In the genomic region with DNA sequence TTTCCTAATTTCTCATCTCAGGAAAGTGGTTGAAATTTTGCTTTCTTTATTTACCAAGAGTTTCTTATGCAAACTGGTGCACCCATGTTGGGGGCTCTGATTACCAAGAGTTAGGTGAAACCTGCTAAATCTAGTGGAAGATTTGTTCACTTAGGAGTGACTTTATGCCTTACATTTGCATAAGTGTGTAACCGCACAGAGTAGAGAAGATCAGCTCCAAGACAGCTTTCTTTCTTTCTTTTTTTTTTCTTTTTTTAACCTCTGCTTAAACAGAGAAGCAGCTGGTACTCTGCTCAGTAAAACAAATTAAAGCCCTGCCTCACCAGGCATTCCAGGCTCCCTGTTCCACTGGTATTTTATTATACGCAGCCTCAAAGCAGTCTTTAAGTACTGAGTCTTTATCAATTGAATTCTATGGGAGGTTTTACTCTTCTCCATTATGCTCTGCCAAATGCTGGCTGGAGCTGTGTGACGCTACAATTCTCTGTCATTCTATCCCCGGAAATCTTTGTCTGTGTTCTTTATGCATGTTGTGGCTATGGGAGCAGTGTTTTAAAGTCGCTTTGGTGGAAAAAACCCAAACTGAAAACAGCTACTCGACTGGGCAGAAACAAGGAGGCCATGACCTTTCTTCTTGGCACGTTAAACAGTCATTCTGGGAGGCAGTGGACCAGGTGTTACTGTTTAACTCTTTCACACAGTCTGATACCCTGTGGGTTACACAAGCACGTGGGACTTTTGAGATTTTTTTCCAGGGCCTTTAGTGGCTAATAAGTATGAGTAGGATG, we compare ENCODE assay signal across 9 cellular contexts. TPM values are rescaled to one million over a fixed set of nuclear protein-coding genes. Genes with fewer than 3 reads are reported as not detected.
DNase-seq lines count a peak whose midpoint lies in the region; ATAC-seq and TF ChIP-seq lines count a peak whose summit lies in the region.
"Had no signal": no experiment of that assay in that cellular context is flagged by ENCODE, and none has a peak within 500 bp of the region (broad histone marks: within the 10 kb centered on the region; RNA-seq: fewer than 3 reads in every experiment).

No MANE protein-coding gene starts in this region.

- no peaks in the 10 kb centered on the region for H3K27me3 Mint-ChIP-seq in endodermal cell (ENCODE audit: insufficient read depth)

- no peak overlapping the region for H3K27ac Mint-ChIP-seq in endodermal cell

- peaks cover 14% of the 10 kb centered on the region for H3K9me3 ChIP-seq in endodermal cell (ENCODE audit: control insufficient read depth, low read length)
- H3K9me3 ChIP-seq: neutrophil had no signal

- H2BK15ac ChIP-seq in mesendoderm (replicated peaks; ENCODE audit: low read depth), result no peak overlapping the region

- H3K56ac ChIP-seq in mesendoderm (ENCODE audit: low read length), result no peak overlapping the region

- H3K18ac ChIP-seq in mesendoderm (ENCODE audit: low read length), result no peak overlapping the region

- no peak overlapping the region for H4K8ac ChIP-seq in mesendoderm (ENCODE audit: low read depth, low read length)

- H3K36me3 ChIP-seq in endodermal cell (ENCODE audit: control insufficient read depth, insufficient read depth, low read length) (no peaks in the 10 kb centered on the region), mesendoderm (ENCODE audit: control insufficient read depth, insufficient read depth, low read length) (no peaks in the 10 kb centered on the region)
- H3K36me3 ChIP-seq: neutrophil had no signal

- H3K4me3 Mint-ChIP-seq in endodermal cell, result no peak overlapping the region

- H3K9ac ChIP-seq in endodermal cell (ENCODE audit: extremely low read depth, low read length, poor library complexity, severe bottlenecking) (no peak overlapping the region), mesendoderm (ENCODE audit: low read length) (no peak overlapping the region)

- H3K27me3 ChIP-seq in endodermal cell (ENCODE audit: control insufficient read depth, insufficient read depth, low read length, poor library complexity, severe bottlenecking) (no peaks in the 10 kb centered on the region), mesendoderm (ENCODE audit: insufficient read depth, low read length, poor library complexity) (no peaks in the 10 kb centered on the region)
- H3K27me3 ChIP-seq: neutrophil had no signal

- no peak overlapping the region for H2BK5ac ChIP-seq in mesendoderm (ENCODE audit: low read length)

- H3K4me2 ChIP-seq in mesendoderm (ENCODE audit: low read length), result no peak overlapping the region

- peak; percentile 97 for ATAC-seq in GM19328 (IDR thresholded peaks at IDR 0.05; ENCODE audit: unreplicated experiment)
- peak; percentile 99 for ATAC-seq in HG03159 (IDR thresholded peaks at IDR 0.05; ENCODE audit: unreplicated experiment)

- no peaks in the 10 kb centered on the region for H3K79me2 ChIP-seq in mesendoderm (ENCODE audit: control insufficient read depth, insufficient read depth, low read length)

- H3K4me1 ChIP-seq in endodermal cell (ENCODE audit: control insufficient read depth, insufficient read depth, low read length) (no peaks in the 10 kb centered on the region), mesendoderm (ENCODE audit: control insufficient read depth, low read depth, low read length) (no peaks in the 10 kb centered on the region)

- H3K79me1 ChIP-seq in mesendoderm (ENCODE audit: low read length), result no peaks in the 10 kb centered on the region

- WGBS in endodermal cell (ENCODE audit: insufficient coverage in 1 of 2, insufficient read length in 1 of 2), 2 experiments, result 79 to 90% methylated on average over 4 to 8 of the region's 8 CpGs
- no CpG with 5 or more reads among the region's 8 CpGs for WGBS in mesendoderm (ENCODE audit: extremely low coverage, insufficient coverage, low lambda C conversion rate)

- H3K4ac ChIP-seq in mesendoderm (ENCODE audit: low read depth, low read length), result no peak overlapping the region

- no peak overlapping the region for H2AK5ac ChIP-seq in mesendoderm (ENCODE audit: low read length)

- DNase-seq in ACHN (peak; percentile 48), endodermal cell (no peak), mesendoderm (no peak), NCI-H82 (lab: John Stamatoyannopoulos, UW) (no peak), SKM-1 (lab: John Stamatoyannopoulos, UW; ENCODE audit: unreplicated experiment) (no peak)
- no peak for DNase-seq in activated naive CD4-positive, alpha-beta T cell treated with Interleukin-2 at 50 U/mL for 16 hours

- H3K4me3 ChIP-seq in endodermal cell (ENCODE audit: low read length) (no peak overlapping the region), mesendoderm (ENCODE audit: low read length) (no peak overlapping the region)

- H3K23ac ChIP-seq in mesendoderm (ENCODE audit: low read length), result no peak overlapping the region

- H2BK120ac ChIP-seq in mesendoderm (ENCODE audit: low read depth, low read length), result no peak overlapping the region

- H3K27ac ChIP-seq in endodermal cell (ENCODE audit: low read depth, low read length) (peak overlapping the region; percentile 89), mesendoderm (ENCODE audit: low read depth, low read length) (no peak overlapping the region)
- H3K27ac ChIP-seq: neutrophil had no signal

- no peaks in the 10 kb centered on the region for H3K36me3 Mint-ChIP-seq in endodermal cell (ENCODE audit: low read depth)

- TF ChIP-seq CTCF in endodermal cell (conservative IDR thresholded peaks at IDR 0.05), result no peak

- peaks cover 8% of the 10 kb centered on the region for H3K9me3 Mint-ChIP-seq in endodermal cell

- no peaks in the 10 kb centered on the region for H3K4me1 Mint-ChIP-seq in endodermal cell

- in situ Hi-C loops in ACHN (cut with HindIII; ENCODE audit: low pct_ligation_motif_present, low pct_unique_long_range_greater_than_20kb, low sequenced_read_pairs), result no loop called here

- no peak overlapping the region for H4K5ac ChIP-seq in mesendoderm (ENCODE audit: low read length)

RNA-seq across cellular contexts. Expression of gene GBE1, which starts 55.2 kb away (rescaled TPM):
- 10 to 100 TPM in 1 of 2 donors, 1 to 10 TPM in 1; 8.4 to 12.3 TPM for total RNA-seq in endodermal cell
- 14.2 TPM for polyA plus RNA-seq in endodermal cell (2013, experiment 1 of 2)
- polyA plus RNA-seq in endodermal cell (2013, experiment 2 of 2), result 12.1 TPM
- 4.9 TPM for polyA plus RNA-seq in mesendoderm (2013, experiment 1 of 2)
- 4.7 TPM for polyA plus RNA-seq in mesendoderm (2013, experiment 2 of 2)
